ENCODE assay signal across 31 cellular contexts in the genomic region with DNA sequence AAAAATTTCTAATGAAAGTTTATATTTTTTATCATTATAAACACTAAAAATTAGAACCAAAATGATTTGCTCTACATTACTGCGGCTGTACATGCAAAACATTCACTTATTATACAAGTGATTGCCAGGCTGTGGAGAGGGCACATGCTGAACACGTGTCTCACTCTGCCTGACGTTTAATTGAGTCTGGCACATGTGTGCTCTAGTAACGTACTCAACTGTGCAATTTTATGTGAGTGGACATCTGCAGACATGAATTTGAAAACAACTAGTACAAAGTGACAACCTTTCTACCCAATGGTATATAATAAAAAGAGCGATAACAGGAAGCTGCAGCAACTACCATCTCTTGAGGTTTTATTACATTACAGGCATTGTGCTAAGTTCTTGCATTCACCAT.
"Had no signal": no experiment of that assay in that cellular context is flagged by ENCODE, and none has a peak within 500 bp of the region (broad histone marks: within the 10 kb centered on the region; RNA-seq: fewer than 3 reads in every experiment).

No MANE protein-coding gene starts in this region.

- H3K36me3 ChIP-seq: ascending aorta, breast epithelium, cardiac muscle cell, colonic mucosa, gastroesophageal sphincter had no signal

- H3K4me1 Mint-ChIP-seq: activated CD4-positive, alpha-beta T cell treated with anti-CD3 and anti-CD28 coated beads, Interleukin-2, amount 10 ng/mL, durations not matched to agents 24 days and 14 days; activated naive CD4-positive, alpha-beta T cell treated with anti-CD3 and anti-CD28 coated beads, Interleukin-2, amount 10 ng/mL, durations not matched to agents 7 days and 5 days; endodermal cell had no signal

- H3K27ac ChIP-seq: ascending aorta, breast epithelium, cardiac muscle cell, colonic mucosa, gastroesophageal sphincter had no signal

- H3K27me3 ChIP-seq: ascending aorta, breast epithelium, cardiac muscle cell, colonic mucosa, gastroesophageal sphincter had no signal

- H3K27me3 Mint-ChIP-seq: activated CD4-positive, alpha-beta memory T cell treated with anti-CD3 and anti-CD28 coated beads for 36 hours; activated CD4-positive, alpha-beta T cell treated with anti-CD3 and anti-CD28 coated beads for 36 hours; activated CD4-positive, alpha-beta T cell treated with anti-CD3 and anti-CD28 coated beads, Interleukin-2, amount 10 ng/mL, durations not matched to agents 24 days and 14 days; activated CD8-positive, alpha-beta memory T cell treated with anti-CD3 and anti-CD28 coated beads, Interleukin-2, amount 10 ng/mL, durations not matched to agents 7 days and 5 days; activated naive CD4-positive, alpha-beta T cell treated with anti-CD3 and anti-CD28 coated beads, Interleukin-2, amount 10 ng/mL, durations not matched to agents 7 days and 5 days; activated naive CD8-positive, alpha-beta T cell treated with anti-CD3 and anti-CD28 coated beads, Interleukin-2, amount 10 ng/mL, durations not matched to agents 7 days and 5 days; activated T-cell treated with anti-CD3 and anti-CD28 coated beads, Interleukin-2, amount 50 U/mL, for 24 hours; brain had no signal

- DNase-seq: activated CD4-positive, alpha-beta memory T cell treated with anti-CD3 and anti-CD28 coated beads for 36 hours; activated CD4-positive, alpha-beta T cell treated with anti-CD3 and anti-CD28 coated beads for 36 hours; activated CD4-positive, alpha-beta T cell treated with anti-CD3 and anti-CD28 coated beads, Interleukin-2, amount 10 ng/mL, durations not matched to agents 24 days and 14 days; activated CD4-positive, CD25-positive, alpha-beta regulatory T cell; activated CD4-positive, CD25-positive, alpha-beta regulatory T cell treated with anti-CD3 and anti-CD28 coated beads, Interleukin-2, amount 50 U/mL, for 72 hours; activated CD8-positive, alpha-beta memory T cell treated with anti-CD3 and anti-CD28 coated beads, Interleukin-2, amount 10 ng/mL, durations not matched to agents 7 days and 5 days; activated CD8-positive, alpha-beta memory T cell treated with anti-CD3 and anti-CD28 coated beads, Interleukin-2, amount 50 U/mL, for 4 hours; activated CD8-positive, alpha-beta T cell treated with anti-CD3 and anti-CD28 coated beads, Interleukin-2, amount 10 ng/mL, durations not matched to agents 7 days and 5 days; activated gamma-delta T cell; activated naive CD4-positive, alpha-beta T cell; activated naive CD4-positive, alpha-beta T cell treated with anti-CD3 and anti-CD28 coated beads, Interleukin-2, amount 10 ng/mL, durations not matched to agents 7 days and 5 days; activated naive CD8-positive, alpha-beta T cell treated with anti-CD3 and anti-CD28 coated beads, Interleukin-2, amount 10 ng/mL, durations not matched to agents 7 days and 5 days; activated T-cell treated with anti-CD3 and anti-CD28 coated beads for 4 hours; activated T-cell treated with anti-CD3 and anti-CD28 coated beads, Interleukin-2, amount 50 U/mL, for 24 hours; activated T-cell treated with anti-CD3 and anti-CD28 coated beads, Interleukin-2, amount 50 U/mL, for 72 hours; central memory CD4-positive, alpha-beta T cell; cerebellar nuclear complex; colonic mucosa; effector memory CD4-positive, alpha-beta T cell; endodermal cell; foreskin melanocyte; head of caudate nucleus; T-helper 1 cell; T-helper 2 cell had no signal

- ATAC-seq: activated CD4-positive, alpha-beta T cell treated with anti-CD3 and anti-CD28 coated beads for 36 hours; activated CD8-positive, alpha-beta memory T cell treated with anti-CD3 and anti-CD28 coated beads, Interleukin-2, amount 10 ng/mL, durations not matched to agents 7 days and 5 days; activated CD8-positive, alpha-beta T cell treated with anti-CD3 and anti-CD28 coated beads, Interleukin-2, amount 10 ng/mL, durations not matched to agents 7 days and 5 days; activated naive CD4-positive, alpha-beta T cell treated with anti-CD3 and anti-CD28 coated beads, Interleukin-2, amount 50 U/mL, for 72 hours; activated T-cell treated with anti-CD3 and anti-CD28 coated beads, Interleukin-2, amount 50 U/mL, for 72 hours; esophagus mucosa; gastroesophageal sphincter had no signal

- H3K9me3 ChIP-seq: ascending aorta, breast epithelium, colonic mucosa, gastroesophageal sphincter had no signal

- H3K4me3 Mint-ChIP-seq: activated CD4-positive, alpha-beta memory T cell treated with anti-CD3 and anti-CD28 coated beads for 36 hours; activated CD4-positive, alpha-beta T cell treated with anti-CD3 and anti-CD28 coated beads for 36 hours; activated CD4-positive, alpha-beta T cell treated with anti-CD3 and anti-CD28 coated beads, Interleukin-2, amount 10 ng/mL, durations not matched to agents 24 days and 14 days; activated CD8-positive, alpha-beta memory T cell treated with anti-CD3 and anti-CD28 coated beads, Interleukin-2, amount 10 ng/mL, durations not matched to agents 7 days and 5 days; activated CD8-positive, alpha-beta T cell treated with anti-CD3 and anti-CD28 coated beads, Interleukin-2, amount 10 ng/mL, durations not matched to agents 7 days and 5 days; activated naive CD4-positive, alpha-beta T cell treated with anti-CD3 and anti-CD28 coated beads, Interleukin-2, amount 10 ng/mL, durations not matched to agents 7 days and 5 days; activated naive CD8-positive, alpha-beta T cell treated with anti-CD3 and anti-CD28 coated beads, Interleukin-2, amount 10 ng/mL, durations not matched to agents 7 days and 5 days; activated T-cell treated with anti-CD3 and anti-CD28 coated beads, Interleukin-2, amount 50 U/mL, for 24 hours; activated T-cell treated with anti-CD3 and anti-CD28 coated beads, Interleukin-2, amount 50 U/mL, for 72 hours; brain; endodermal cell had no signal

- H3K4me1 ChIP-seq: ascending aorta, breast epithelium, colonic mucosa, gastroesophageal sphincter had no signal

- H3K9me3 Mint-ChIP-seq: activated CD4-positive, alpha-beta memory T cell treated with anti-CD3 and anti-CD28 coated beads for 36 hours; activated CD4-positive, alpha-beta T cell treated with anti-CD3 and anti-CD28 coated beads, Interleukin-2, amount 10 ng/mL, durations not matched to agents 24 days and 14 days; activated naive CD4-positive, alpha-beta T cell treated with anti-CD3 and anti-CD28 coated beads, Interleukin-2, amount 10 ng/mL, durations not matched to agents 7 days and 5 days; activated naive CD4-positive, alpha-beta T cell treated with anti-CD3 and anti-CD28 coated beads, Interleukin-2, amount 50 U/mL, for 72 hours; activated naive CD8-positive, alpha-beta T cell treated with anti-CD3 and anti-CD28 coated beads, Interleukin-2, amount 10 ng/mL, durations not matched to agents 7 days and 5 days; activated T-cell treated with anti-CD3 and anti-CD28 coated beads, Interleukin-2, amount 50 U/mL, for 24 hours; activated T-cell treated with anti-CD3 and anti-CD28 coated beads, Interleukin-2, amount 50 U/mL, for 72 hours; brain; endodermal cell had no signal

- H3K27ac Mint-ChIP-seq: activated CD4-positive, alpha-beta memory T cell treated with anti-CD3 and anti-CD28 coated beads for 36 hours; activated CD4-positive, alpha-beta T cell treated with anti-CD3 and anti-CD28 coated beads for 36 hours; activated CD4-positive, alpha-beta T cell treated with anti-CD3 and anti-CD28 coated beads, Interleukin-2, amount 10 ng/mL, durations not matched to agents 24 days and 14 days; activated CD8-positive, alpha-beta memory T cell treated with anti-CD3 and anti-CD28 coated beads, Interleukin-2, amount 10 ng/mL, durations not matched to agents 7 days and 5 days; activated CD8-positive, alpha-beta T cell treated with anti-CD3 and anti-CD28 coated beads, Interleukin-2, amount 10 ng/mL, durations not matched to agents 7 days and 5 days; activated naive CD4-positive, alpha-beta T cell treated with anti-CD3 and anti-CD28 coated beads, Interleukin-2, amount 10 ng/mL, durations not matched to agents 7 days and 5 days; activated naive CD4-positive, alpha-beta T cell treated with anti-CD3 and anti-CD28 coated beads, Interleukin-2, amount 50 U/mL, for 72 hours; activated naive CD8-positive, alpha-beta T cell treated with anti-CD3 and anti-CD28 coated beads, Interleukin-2, amount 10 ng/mL, durations not matched to agents 7 days and 5 days; activated T-cell treated with anti-CD3 and anti-CD28 coated beads, Interleukin-2, amount 50 U/mL, for 24 hours; activated T-cell treated with anti-CD3 and anti-CD28 coated beads, Interleukin-2, amount 50 U/mL, for 72 hours; endodermal cell had no signal

- H3K4me3 ChIP-seq: ascending aorta, breast epithelium, cardiac muscle cell, colonic mucosa, gastroesophageal sphincter had no signal
